Comparison of ENCODE assay signal across 8 cellular contexts in the genomic region with DNA sequence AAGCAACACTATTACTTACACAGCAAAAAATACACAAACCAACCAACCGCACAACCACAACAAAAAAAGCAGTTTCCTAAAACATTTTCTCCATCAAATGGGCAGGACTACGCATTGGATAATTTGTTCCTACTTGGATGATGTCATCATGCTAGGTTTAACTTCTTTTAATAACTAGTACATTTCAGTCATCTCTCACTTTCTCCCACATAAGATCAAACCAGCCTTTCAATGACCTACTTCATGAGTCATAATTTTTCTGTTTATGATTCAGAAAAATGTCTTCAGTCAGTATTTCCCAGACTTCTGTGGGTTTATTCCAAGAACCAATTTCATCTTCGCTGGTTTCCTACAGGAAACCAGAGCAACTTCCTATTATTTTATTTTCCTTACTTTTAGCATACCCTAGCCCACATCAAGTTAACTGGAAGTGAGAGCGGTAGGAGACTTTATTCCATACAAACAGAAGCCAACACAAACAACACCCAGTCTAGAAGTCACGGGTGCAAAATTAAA.
DNase-seq lines count a peak whose midpoint lies in the region; ATAC-seq and TF ChIP-seq lines count a peak whose summit lies in the region.

No MANE protein-coding gene starts in this region.

- H3K9ac ChIP-seq in BLaER1 treated with 17β-estradiol and CSF1 and Interleukin-3, amounts not matched to agents 10 nM and 100 nM, result no peak overlapping the region

- H3K9me3 Mint-ChIP-seq in T-cell, result no peaks in the 10 kb centered on the region
- H3K9me3 Mint-ChIP-seq in HFFc6, result no peaks in the 10 kb centered on the region

- peaks cover 36% of the 10 kb centered on the region for H3K36me3 Mint-ChIP-seq in T-cell
- no peaks in the 10 kb centered on the region for H3K36me3 Mint-ChIP-seq in HFFc6 (ENCODE audit: low read depth)

- POLR2A ChIA-PET in T-cell (lab: Charles Lee), result no interaction called here

- peaks cover 16 to 24% (median 22%) of the 10 kb centered on the region in 3 donors for H3K4me1 Mint-ChIP-seq in T-cell
- peaks cover 13% of the 10 kb centered on the region for H3K4me1 Mint-ChIP-seq in HFFc6 (ENCODE audit: low read depth)

- H3K27ac Mint-ChIP-seq in T-cell, result no peak overlapping the region
- no peak overlapping the region for H3K27ac Mint-ChIP-seq in HFFc6

- peak overlapping the region; percentile 1 to 61 (median 29); a peak in 16 of 22 replicates for H3K4me2 ChIP-seq in BLaER1 treated with 17β-estradiol and CSF1 and Interleukin-3, amounts not matched to agents 10 nM and 100 nM

- DNase-seq in T-cell (no peak), hepatic stellate cell (ENCODE audit: low spot score) (peak; percentile 70), HFFc6 (no peak), NCI-H524 treated with DMSO at 0.1 percent for 48 hours (lab: John Stamatoyannopoulos, UW) (no peak), NCI-H1436 (lab: John Stamatoyannopoulos, UW) (no peak)

- peak; percentile 39 for ATAC-seq in GM21367 (IDR thresholded peaks at IDR 0.05; ENCODE audit: unreplicated experiment)
- ATAC-seq in T-cell (replicated peaks in 1 of 4), result no peak
- no peak for ATAC-seq in HG03460 (IDR thresholded peaks at IDR 0.05; ENCODE audit: unreplicated experiment)

- H3K27ac ChIP-seq in BLaER1 treated with 17β-estradiol and CSF1 and Interleukin-3, amounts not matched to agents 10 nM and 100 nM, result no peak overlapping the region

- no peak for TF ChIP-seq CTCF in HFFc6 (IDR thresholded peaks at IDR 0.05)

- H3K9me3 ChIP-seq in BLaER1 treated with 17β-estradiol and CSF1 and Interleukin-3, amounts not matched to agents 10 nM and 100 nM (replicated peaks in 1 of 11), result no peaks in the 10 kb centered on the region

- peaks cover 0 to 14% (median 10%) of the 10 kb centered on the region in 10 experiments; a peak in 17 of 20 replicates for H3K4me1 ChIP-seq in BLaER1 treated with 17β-estradiol and CSF1 and Interleukin-3, amounts not matched to agents 10 nM and 100 nM

- no peak overlapping the region for H3K4me3 ChIP-seq in BLaER1 treated with 17β-estradiol and CSF1 and Interleukin-3, amounts not matched to agents 10 nM and 100 nM

- H4K20me1 ChIP-seq in BLaER1 treated with 17β-estradiol and CSF1 and Interleukin-3, amounts not matched to agents 10 nM and 100 nM, result no peaks in the 10 kb centered on the region; a peak in 1 of 22 replicates

- H3K27me3 Mint-ChIP-seq in T-cell (no peaks in the 10 kb centered on the region), HFFc6 (ENCODE audit: insufficient read depth) (no peaks in the 10 kb centered on the region; the same call in 1 of the 2 replicates)

- H3K4me3 Mint-ChIP-seq in T-cell, result peak overlapping the region; percentile 48 to 52 (median 51)
- no peak overlapping the region for H3K4me3 Mint-ChIP-seq in HFFc6

- H3K27me3 ChIP-seq in BLaER1 treated with 17β-estradiol and CSF1 and Interleukin-3, amounts not matched to agents 10 nM and 100 nM, result no peaks in the 10 kb centered on the region

- peaks cover 0 to 8% (median 0%) of the 10 kb centered on the region in 11 experiments; a peak in 2 of 22 replicates for H3K36me3 ChIP-seq in BLaER1 treated with 17β-estradiol and CSF1 and Interleukin-3, amounts not matched to agents 10 nM and 100 nM

- CTCF ChIA-PET in T-cell (lab: Charles Lee), result no interaction called here
